Comparison of ENCODE assay signal across 17 cellular contexts in the genomic region with DNA sequence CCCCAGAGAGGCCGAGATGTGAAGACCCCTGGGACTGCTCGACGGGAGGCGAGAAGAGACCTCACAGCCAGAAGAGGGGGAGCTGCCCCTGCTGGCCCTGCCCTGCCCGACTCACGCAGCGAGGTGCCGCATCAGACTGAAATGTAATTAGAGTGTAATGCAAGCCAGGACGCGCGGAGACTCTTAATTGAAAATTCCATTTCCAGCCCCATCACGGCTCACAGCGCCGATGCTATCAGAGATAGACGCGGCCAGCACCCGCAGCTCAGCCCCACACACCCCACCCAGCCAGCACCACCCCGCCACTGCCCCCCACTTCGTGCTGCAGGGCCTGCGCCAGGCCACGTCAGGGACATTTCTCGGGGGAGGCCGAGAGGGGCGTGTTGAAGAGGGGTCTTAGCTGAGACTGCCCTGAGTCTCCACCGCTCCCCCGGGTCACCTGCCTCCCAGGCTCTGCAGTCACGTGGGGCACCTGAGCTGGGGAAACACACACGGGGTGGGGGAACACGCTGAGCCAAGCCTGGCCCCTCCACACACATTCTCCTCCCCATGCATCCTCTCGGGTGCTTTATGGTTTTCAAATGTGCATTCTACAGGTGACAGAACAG.
DNase-seq lines count a peak whose midpoint lies in the region; ATAC-seq, FAIRE-seq and TF ChIP-seq lines count a peak whose summit lies in the region.
"Had no signal": no experiment of that assay in that cellular context is flagged by ENCODE, and none has a peak within 500 bp of the region (broad histone marks: within the 10 kb centered on the region; RNA-seq: fewer than 3 reads in every experiment).

No MANE protein-coding gene starts in this region.

- H3K36me3 ChIP-seq in GM23338 (ENCODE audit: insufficient read depth) = no peaks in the 10 kb centered on the region
- no peaks in the 10 kb centered on the region for H3K36me3 ChIP-seq in neural progenitor cell
- H3K36me3 ChIP-seq: BLaER1 treated with 17β-estradiol and CSF1 and Interleukin-3, amounts not matched to agents 10 nM and 100 nM had no signal

- H3K4me2 ChIP-seq in GM23338 (no peak overlapping the region), neural progenitor cell (no peak overlapping the region)

- H3K4me3 Mint-ChIP-seq in GM23338 (no peak overlapping the region), neural progenitor cell (no peak overlapping the region)
- H3K4me3 Mint-ChIP-seq: B cell; CD8-positive, alpha-beta T cell had no signal

- H3K4me3 ChIP-seq in GM23338 (no peak overlapping the region), neural progenitor cell (no peak overlapping the region)
- H3K4me3 ChIP-seq: BLaER1 treated with 17β-estradiol and CSF1 and Interleukin-3, amounts not matched to agents 10 nM and 100 nM had no signal

- H3F3A ChIP-seq in GM23338 (replicated peaks; ENCODE audit: low read depth) (no peaks in the 10 kb centered on the region), neural progenitor cell (ENCODE audit: low read depth) (no peaks in the 10 kb centered on the region)

- H3K27ac Mint-ChIP-seq in GM23338 (no peak overlapping the region), neural progenitor cell (no peak overlapping the region)
- H3K27ac Mint-ChIP-seq: B cell; CD8-positive, alpha-beta T cell had no signal

- ATAC-seq in GM23338 = no peak
- ATAC-seq: CD8-positive, alpha-beta T cell had no signal

- TF ChIP-seq POLR2A in GM12892 (IDR thresholded peaks at IDR 0.05; ENCODE audit: low read depth, low read length) = no peak

- H3K36me3 Mint-ChIP-seq in GM23338 (ENCODE audit: low read depth) (no peaks in the 10 kb centered on the region), neural progenitor cell (no peaks in the 10 kb centered on the region)
- H3K36me3 Mint-ChIP-seq: CD8-positive, alpha-beta T cell had no signal

- H3K9me2 ChIP-seq in GM23338 (ENCODE audit: insufficient read depth) = no peaks in the 10 kb centered on the region

- H3K27me3 Mint-ChIP-seq in GM23338 (ENCODE audit: insufficient read depth, low read depth, poor library complexity) (peaks cover 5% of the 10 kb centered on the region), neural progenitor cell (ENCODE audit: insufficient read depth, low read depth) (peaks cover 11% of the 10 kb centered on the region)

- no peaks in the 10 kb centered on the region; the same call in 2 of the 3 replicates for H3K9me3 Mint-ChIP-seq in GM23338
- H3K9me3 Mint-ChIP-seq in neural progenitor cell = no peaks in the 10 kb centered on the region
- H3K9me3 Mint-ChIP-seq: CD8-positive, alpha-beta T cell had no signal

- H2AFZ ChIP-seq in GM23338 (0 out of 2 replicates have a peak overlapping the region, but pooled peaks have one; percentile 80), neural progenitor cell (replicated peaks) (peak overlapping the region; percentile 96)

- TF ChIP-seq CTCF in GM23338 (conservative IDR thresholded peaks at IDR 0.05; ENCODE audit: low read depth in 2 of 2) (no peak), neural progenitor cell (IDR thresholded peaks at IDR 0.05) (no peak)

- no peaks in the 10 kb centered on the region for H3K79me2 ChIP-seq in GM23338 (replicated peaks; ENCODE audit: insufficient read depth)
- no peaks in the 10 kb centered on the region for H3K79me2 ChIP-seq in neural progenitor cell (ENCODE audit: low read depth)

- no peaks in the 10 kb centered on the region for H3K4me1 ChIP-seq in GM23338 (ENCODE audit: insufficient read depth)
- peaks cover 8% of the 10 kb centered on the region for H3K4me1 ChIP-seq in neural progenitor cell

- DNase-seq in NCI-H2227 (lab: John Stamatoyannopoulos, UW; ENCODE audit: unreplicated experiment) (peak; percentile 25), NCI-H2227 treated with DMSO at 0.1 percent for 48 hours (lab: John Stamatoyannopoulos, UW) (no peak), GM23338 (ENCODE audit: low spot score) (no peak), SK-N-DZ (ENCODE audit: low spot score) (peak; percentile 81), neural progenitor cell (ENCODE audit: low spot score) (peak; percentile 10), SKM-1 (lab: John Stamatoyannopoulos, UW; ENCODE audit: unreplicated experiment) (no peak), GM12892 (ENCODE audit: insufficient read length) (no peak), NCI-H524 treated with DMSO at 0.1 percent for 48 hours (lab: John Stamatoyannopoulos, UW) (no peak)
- DNase-seq: 8988T; Calu3; CD8-positive, alpha-beta T cell; DMS79 treated with DMSO at 0.1 percent for 48 hours; GF-D8; HCEC 1CT had no signal

- no peaks in the 10 kb centered on the region for H4K20me1 ChIP-seq in GM23338 (replicated peaks; ENCODE audit: insufficient read depth)
- no peaks in the 10 kb centered on the region for H4K20me1 ChIP-seq in neural progenitor cell (ENCODE audit: low read depth)
- H4K20me1 ChIP-seq: BLaER1 treated with 17β-estradiol and CSF1 and Interleukin-3, amounts not matched to agents 10 nM and 100 nM had no signal

- H3K9me3 ChIP-seq in neural progenitor cell (ENCODE audit: low read depth) = no peaks in the 10 kb centered on the region
- H3K9me3 ChIP-seq: BLaER1 treated with 17β-estradiol and CSF1 and Interleukin-3, amounts not matched to agents 10 nM and 100 nM had no signal

- H3K27ac ChIP-seq in GM23338 (ENCODE audit: low read depth) (no peak overlapping the region), neural progenitor cell (no peak overlapping the region)
- H3K27ac ChIP-seq: BLaER1 treated with 17β-estradiol and CSF1 and Interleukin-3, amounts not matched to agents 10 nM and 100 nM had no signal

- H3K4me1 Mint-ChIP-seq in GM23338 (peaks cover 5% of the 10 kb centered on the region; the same call in 2 of the 3 replicates), neural progenitor cell (peaks cover 10% of the 10 kb centered on the region)

- H3K9ac ChIP-seq in neural progenitor cell = no peak overlapping the region
- H3K9ac ChIP-seq: BLaER1 treated with 17β-estradiol and CSF1 and Interleukin-3, amounts not matched to agents 10 nM and 100 nM had no signal

- H3K27me3 ChIP-seq in GM23338 (ENCODE audit: insufficient read depth) (no peaks in the 10 kb centered on the region), neural progenitor cell (peaks cover 13% of the 10 kb centered on the region)

- no peak for FAIRE-seq in GM12892 (lab: Jason Lieb, UNC)
- FAIRE-seq: H1 had no signal

TF ChIP-seq in GM23338, 12 proteins besides CTCF, POLR2A, EP300 and RAD21 (continues in another document):
- TF ChIP-seq, protein P1, sequence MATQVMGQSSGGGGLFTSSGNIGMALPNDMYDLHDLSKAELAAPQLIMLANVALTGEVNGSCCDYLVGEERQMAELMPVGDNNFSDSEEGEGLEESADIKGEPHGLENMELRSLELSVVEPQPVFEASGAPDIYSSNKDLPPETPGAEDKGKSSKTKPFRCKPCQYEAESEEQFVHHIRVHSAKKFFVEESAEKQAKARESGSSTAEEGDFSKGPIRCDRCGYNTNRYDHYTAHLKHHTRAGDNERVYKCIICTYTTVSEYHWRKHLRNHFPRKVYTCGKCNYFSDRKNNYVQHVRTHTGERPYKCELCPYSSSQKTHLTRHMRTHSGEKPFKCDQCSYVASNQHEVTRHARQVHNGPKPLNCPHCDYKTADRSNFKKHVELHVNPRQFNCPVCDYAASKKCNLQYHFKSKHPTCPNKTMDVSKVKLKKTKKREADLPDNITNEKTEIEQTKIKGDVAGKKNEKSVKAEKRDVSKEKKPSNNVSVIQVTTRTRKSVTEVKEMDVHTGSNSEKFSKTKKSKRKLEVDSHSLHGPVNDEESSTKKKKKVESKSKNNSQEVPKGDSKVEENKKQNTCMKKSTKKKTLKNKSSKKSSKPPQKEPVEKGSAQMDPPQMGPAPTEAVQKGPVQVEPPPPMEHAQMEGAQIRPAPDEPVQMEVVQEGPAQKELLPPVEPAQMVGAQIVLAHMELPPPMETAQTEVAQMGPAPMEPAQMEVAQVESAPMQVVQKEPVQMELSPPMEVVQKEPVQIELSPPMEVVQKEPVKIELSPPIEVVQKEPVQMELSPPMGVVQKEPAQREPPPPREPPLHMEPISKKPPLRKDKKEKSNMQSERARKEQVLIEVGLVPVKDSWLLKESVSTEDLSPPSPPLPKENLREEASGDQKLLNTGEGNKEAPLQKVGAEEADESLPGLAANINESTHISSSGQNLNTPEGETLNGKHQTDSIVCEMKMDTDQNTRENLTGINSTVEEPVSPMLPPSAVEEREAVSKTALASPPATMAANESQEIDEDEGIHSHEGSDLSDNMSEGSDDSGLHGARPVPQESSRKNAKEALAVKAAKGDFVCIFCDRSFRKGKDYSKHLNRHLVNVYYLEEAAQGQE (IDR thresholded peaks at IDR 0.05; ENCODE audit: unreplicated experiment) = no peak
- TF ChIP-seq CREB1 (CRISPR knock-in tag; IDR thresholded peaks at IDR 0.05; ENCODE audit: low read depth) (no peak), EZH2 (IDR thresholded peaks at IDR 0.05; ENCODE audit: low read depth, unreplicated experiment) (no peak), NANOG (IDR thresholded peaks at IDR 0.05; ENCODE audit: borderline replicate concordance) (no peak), STAT1 (IDR thresholded peaks at IDR 0.05; ENCODE audit: unreplicated experiment) (no peak)

Comparison
In these comparisons a context has a peak if more than half of its experiments do, and no peak if none do; other contexts are left out.
1. DNase-seq: peak in NCI-H2227 (single experiment), SK-N-DZ (single experiment) and neural progenitor cell (single experiment); none in NCI-H2227 treated with DMSO at 0.1 percent for 48 hours (single experiment), GM23338 (single experiment), SKM-1 (single experiment), GM12892 (single experiment) and NCI-H524 treated with DMSO at 0.1 percent for 48 hours (single experiment).